Comparison of ENCODE assay signal across 8 cellular contexts in genomic region chr4:145735330-145735638, GRCh38. TPM values are rescaled to one million over a fixed set of nuclear protein-coding genes. Genes with fewer than 3 reads are reported as not detected.
DNase-seq lines count a peak whose midpoint lies in the region; ATAC-seq and TF ChIP-seq lines count a peak whose summit lies in the region.

No MANE protein-coding gene starts in this region.

- no peak for TF ChIP-seq CTCF in fibroblast of mammary gland (conservative IDR thresholded peaks at IDR 0.05; ENCODE audit: control insufficient read depth, insufficient read depth, low read depth, low read length)
- TF ChIP-seq CTCF in retinal pigment epithelial cell (conservative IDR thresholded peaks at IDR 0.05; ENCODE audit: low read depth, low read length) = no peak

- H3K27ac ChIP-seq in SJCRH30 = peak overlapping the region; percentile 93

- no peaks in the 10 kb centered on the region for H3K9me3 ChIP-seq in SJCRH30 (replicated peaks)

- no peaks in the 10 kb centered on the region for H3K27me3 ChIP-seq in SJCRH30

- H3K4me1 ChIP-seq in SJCRH30 = peaks cover 56% of the 10 kb centered on the region

- DNase-seq in EL (peak; percentile 96), SJCRH30 (peak in 1 of 2 experiments; percentile 19), fibroblast of mammary gland (ENCODE audit: low read depth) (peak; percentile 91), retinal pigment epithelial cell (ENCODE audit: low read depth) (peak; percentile 77), NCI-H2171 (lab: John Stamatoyannopoulos, UW) (no peak), NCI-H128 (lab: John Stamatoyannopoulos, UW; ENCODE audit: unreplicated experiment) (no peak)
- no peak for DNase-seq in stimulated activated CD4-positive, alpha-beta T cell treated with anti-CD3 and anti-CD28 coated beads, Interleukin-15, amount 100 ng/mL, for 24 hours

- no peaks in the 10 kb centered on the region for H3K36me3 ChIP-seq in SJCRH30

- ATAC-seq in GM18867 (IDR thresholded peaks at IDR 0.05; ENCODE audit: unreplicated experiment) = no peak

- no peak overlapping the region for H3K4me3 ChIP-seq in SJCRH30
- H3K4me3 ChIP-seq in fibroblast of mammary gland (ENCODE audit: control insufficient read depth, low read depth, low read length) = no peak overlapping the region
- H3K4me3 ChIP-seq in retinal pigment epithelial cell (ENCODE audit: low read length) = no peak overlapping the region

RNA-seq across cellular contexts. Expression of gene C4orf51, which starts 55.3 kb away (rescaled TPM):
- total RNA-seq in SJCRH30 (2014; rRNA removed; shearing (Covaris generic)) = not detected in 2 replicates

Comparison
In these comparisons a context has a peak if more than half of its experiments do, and no peak if none do; other contexts are left out.
1. DNase-seq: peak in EL (single experiment), fibroblast of mammary gland (single experiment) and retinal pigment epithelial cell (single experiment); none in NCI-H2171 (single experiment), NCI-H128 (single experiment) and stimulated activated CD4-positive, alpha-beta T cell treated with anti-CD3 and anti-CD28 coated beads, Interleukin-15, amount 100 ng/mL, for 24 hours (single experiment).